ENCODE assay signal across 35 cellular contexts in the genomic region with DNA sequence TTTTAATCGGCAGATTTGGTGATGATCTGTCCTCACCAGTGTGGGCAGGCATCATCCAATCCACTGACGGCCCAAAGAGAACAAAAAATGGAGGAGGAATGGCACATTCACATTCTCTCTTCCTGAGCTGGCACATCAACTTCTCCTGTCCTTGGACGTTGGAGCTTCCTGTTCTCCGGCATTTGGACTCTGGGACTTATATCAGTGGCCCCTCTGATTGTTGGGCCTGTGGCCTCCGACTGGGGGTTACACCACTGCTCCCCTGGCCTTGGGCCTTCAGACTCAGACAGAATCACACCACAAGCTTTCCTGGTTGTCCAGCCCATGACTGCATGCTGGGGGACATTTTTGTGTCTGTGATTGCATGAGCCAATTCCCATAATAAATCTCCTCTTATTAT. TPM values are rescaled to one million over a fixed set of nuclear protein-coding genes. Genes with fewer than 3 reads are reported as not detected.
"Had no signal": no experiment of that assay in that cellular context is flagged by ENCODE, and none has a peak within 500 bp of the region (broad histone marks: within the 10 kb centered on the region; RNA-seq: fewer than 3 reads in every experiment).

No MANE protein-coding gene starts in this region.

- H3K9me3 ChIP-seq: adrenal gland, body of pancreas, breast epithelium had no signal

- H3K27ac ChIP-seq: adrenal gland, body of pancreas, brain microvascular endothelial cell, breast epithelium, VCaP had no signal

- H3K36me3 ChIP-seq: adrenal gland, brain microvascular endothelial cell, breast epithelium had no signal

- DNase-seq: activated B cell treated with CpG ODN at 0.5 μM for 24 hours; activated CD4-positive, alpha-beta memory T cell treated with anti-CD3 and anti-CD28 coated beads for 36 hours; activated CD4-positive, alpha-beta T cell treated with anti-CD3 and anti-CD28 coated beads for 4 hours; activated CD4-positive, alpha-beta T cell treated with anti-CD3 and anti-CD28 coated beads, Interleukin-2, amount 10 ng/mL, durations not matched to agents 24 days and 14 days; activated CD4-positive, alpha-beta T cell treated with anti-CD3 and anti-CD28 coated beads, Interleukin-2, amount 50 U/mL, for 1 hour; activated CD4-positive, alpha-beta T cell treated with anti-CD3 and anti-CD28 coated beads, Interleukin-2, amount 50 U/mL, for 4 hours; activated CD4-positive, CD25-positive, alpha-beta regulatory T cell treated with anti-CD3 and anti-CD28 coated beads, Interleukin-2, amount 50 U/mL, for 72 hours; activated CD8-positive, alpha-beta memory T cell treated with anti-CD3 and anti-CD28 coated beads, Interleukin-2, amount 50 U/mL, for 4 hours; activated CD8-positive, alpha-beta T cell treated with anti-CD3 and anti-CD28 coated beads for 36 hours; activated gamma-delta T cell; activated naive CD4-positive, alpha-beta T cell treated with anti-CD3 and anti-CD28 coated beads for 36 hours; activated naive CD4-positive, alpha-beta T cell treated with anti-CD3 and anti-CD28 coated beads, Interleukin-2, amount 50 U/mL, for 16 hours; activated naive CD8-positive, alpha-beta T cell treated with anti-CD3 and anti-CD28 coated beads for 36 hours; activated T-cell treated with anti-CD3 and anti-CD28 coated beads for 4 hours; activated T-cell treated with anti-CD3 and anti-CD28 coated beads, Interleukin-2, amount 50 U/mL, for 1 hour; activated T-cell treated with anti-CD3 and anti-CD28 coated beads, Interleukin-2, amount 50 U/mL, for 4 hours; amniotic stem cell; aorta; body of pancreas; brain microvascular endothelial cell; caudate nucleus; cerebellar nuclear complex; SW 1271; T-helper 1 cell; T-helper 2 cell; T-helper 9 cell had no signal

- H3K27me3 ChIP-seq: adrenal gland, body of pancreas, breast epithelium had no signal

- ATAC-seq: activated CD8-positive, alpha-beta T cell treated with anti-CD3 and anti-CD28 coated beads for 36 hours; activated naive CD4-positive, alpha-beta T cell treated with anti-CD3 and anti-CD28 coated beads, Interleukin-2, amount 50 U/mL, for 72 hours; activated T-cell treated with anti-CD3 and anti-CD28 coated beads, Interleukin-2, amount 50 U/mL, for 4 hours; body of pancreas had no signal

- H3K4me3 ChIP-seq: adrenal gland, body of pancreas, breast epithelium had no signal

- H3K4me1 ChIP-seq: adrenal gland, body of pancreas, breast epithelium had no signal

- FAIRE-seq: astrocyte, TTC549 had no signal

RNA-seq across cellular contexts. Expression of a gene that starts 24.0 kb away (rescaled TPM):
- total RNA-seq: activated CD4-positive, alpha-beta memory T cell treated with anti-CD3 and anti-CD28 coated beads for 36 hours; activated CD4-positive, alpha-beta T cell treated with anti-CD3 and anti-CD28 coated beads, Interleukin-2, amount 10 ng/mL, durations not matched to agents 24 days and 14 days; activated CD8-positive, alpha-beta memory T cell treated with anti-CD3 and anti-CD28 coated beads for 36 hours; activated CD8-positive, alpha-beta T cell treated with anti-CD3 and anti-CD28 coated beads for 36 hours; activated naive CD4-positive, alpha-beta T cell treated with anti-CD3 and anti-CD28 coated beads for 36 hours; activated naive CD4-positive, alpha-beta T cell treated with anti-CD3 and anti-CD28 coated beads, Interleukin-2, amount 50 U/mL, for 72 hours; activated naive CD8-positive, alpha-beta T cell treated with anti-CD3 and anti-CD28 coated beads for 36 hours; activated T-helper 2 cell treated with anti-CD3 and anti-CD28 coated beads, Interferon-gamma antibody, Interleukin-2, Interleukin-4, amounts not matched to agents 10 μg/mL and 5 μg/mL and 100 μg/mL, durations not matched to agents 14 hours and 24 hours and 36 hours; astrocyte; chondrocyte had no signal

RNA-seq across cellular contexts. Expression of a gene that starts 55.1 kb away (rescaled TPM):
- total RNA-seq: activated B cell treated with CpG ODN at 0.5 μM for 24 hours; activated CD4-positive, alpha-beta memory T cell treated with anti-CD3 and anti-CD28 coated beads for 36 hours; activated CD4-positive, alpha-beta T cell treated with anti-CD3 and anti-CD28 coated beads, Interleukin-2, amount 10 ng/mL, durations not matched to agents 24 days and 14 days; activated CD8-positive, alpha-beta memory T cell treated with anti-CD3 and anti-CD28 coated beads for 36 hours; activated CD8-positive, alpha-beta T cell treated with anti-CD3 and anti-CD28 coated beads for 36 hours; activated naive CD4-positive, alpha-beta T cell treated with anti-CD3 and anti-CD28 coated beads for 36 hours; activated naive CD4-positive, alpha-beta T cell treated with anti-CD3 and anti-CD28 coated beads, Interleukin-2, amount 50 U/mL, for 72 hours; activated naive CD8-positive, alpha-beta T cell treated with anti-CD3 and anti-CD28 coated beads for 36 hours; activated T-cell treated with anti-CD3 and anti-CD28 coated beads, Interleukin-2, amount 50 U/mL, for 4 hours; activated T-helper 2 cell treated with anti-CD3 and anti-CD28 coated beads, Interferon-gamma antibody, Interleukin-2, Interleukin-4, amounts not matched to agents 10 μg/mL and 5 μg/mL and 100 μg/mL, durations not matched to agents 14 hours and 24 hours and 36 hours had no signal
